23 cellular contexts compared by ENCODE assay signal in genomic region chr6:41748542-41748941, GRCh38. TPM values are rescaled to one million over a fixed set of nuclear protein-coding genes. Genes with fewer than 3 reads are reported as not detected.
A peak's percentile ranks its signal among the peaks of the same experiment; 100 is the strongest.
DNase-seq lines count a peak whose midpoint lies in the region; ATAC-seq and TF ChIP-seq lines count a peak whose summit lies in the region.
"Had no signal": no experiment of that assay in that cellular context is flagged by ENCODE, and none has a peak within 500 bp of the region (broad histone marks: within the 10 kb centered on the region; RNA-seq: fewer than 3 reads in every experiment).

No MANE protein-coding gene starts in this region.

- H2AFZ ChIP-seq in IMR-90 (replicated peaks; ENCODE audit: low read length, poor library complexity): no peak overlapping the region
- H2AFZ ChIP-seq: GM23248, PC-9 had no signal

- no peak overlapping the region for H3K18ac ChIP-seq in IMR-90 (ENCODE audit: low read depth, low read length)

- no peak overlapping the region for H3K4ac ChIP-seq in IMR-90 (ENCODE audit: low read depth, low read length)

- no peak overlapping the region for H2BK5ac ChIP-seq in IMR-90 (ENCODE audit: low read depth, low read length, poor library complexity, severe bottlenecking)

- no peak overlapping the region for H2AK5ac ChIP-seq in IMR-90 (ENCODE audit: low read depth, low read length)

- no peak for TF ChIP-seq POLR2A in IMR-90 (IDR thresholded peaks at IDR 0.05; ENCODE audit: low read depth, low read length)
- no peak for TF ChIP-seq POLR2A in thyroid gland (IDR thresholded peaks at IDR 0.05)

- H3K27ac ChIP-seq in IMR-90 (ENCODE audit: insufficient read depth, low read length): no peak overlapping the region
- peak overlapping the region in 1 of 2 donors; percentile 75 for H3K27ac ChIP-seq in left lung
- H3K27ac ChIP-seq in thyroid gland: no peak overlapping the region
- H3K27ac ChIP-seq: BLaER1 treated with 17β-estradiol and CSF1 and Interleukin-3, amounts not matched to agents 10 nM and 100 nM; GM23248; PC-9; SK-N-MC had no signal

- intact Hi-C loops in IMR-90 (cut with micrococcal nuclease) (no loop called here), left lung (cut with DNase I) (no loop called here), thyroid gland (cut with DNase I) (no loop called here)

- no peak for TF ChIP-seq CTCF in BE2C (IDR thresholded peaks at IDR 0.05; ENCODE audit: low read depth, low read length)
- no peak for TF ChIP-seq CTCF in IMR-90 (conservative IDR thresholded peaks at IDR 0.05; ENCODE audit: low read depth, low read length)
- no peak for TF ChIP-seq CTCF in left lung (IDR thresholded peaks at IDR 0.05)
- no peak for TF ChIP-seq CTCF in thyroid gland (IDR thresholded peaks at IDR 0.05)

- no peaks in the 10 kb centered on the region for H3K9me1 ChIP-seq in IMR-90 (ENCODE audit: insufficient read depth, low read length)

- H4K5ac ChIP-seq in IMR-90 (ENCODE audit: low read depth, low read length): no peak overlapping the region

- H4K91ac ChIP-seq in IMR-90 (ENCODE audit: insufficient read depth, low read depth, low read length): no peak overlapping the region

- H3K27me3 ChIP-seq in BE2C (no peaks in the 10 kb centered on the region), IMR-90 (ENCODE audit: control insufficient read depth, insufficient read depth, low read length) (peaks cover 13% of the 10 kb centered on the region), left lung (no peaks in the 10 kb centered on the region), thyroid gland (no peaks in the 10 kb centered on the region)
- H3K27me3 ChIP-seq: BLaER1 treated with 17β-estradiol and CSF1 and Interleukin-3, amounts not matched to agents 10 nM and 100 nM had no signal

- no peak overlapping the region for H3K23ac ChIP-seq in IMR-90 (ENCODE audit: low read depth, low read length)

- DNase-seq in BE2C (peak; percentile 32), IMR-90 (peak; percentile 41), left lung (peak in 1 of 2 donors; percentile 63), thyroid gland (peak; percentile 10 to 27), GOT3 (lab: John Stamatoyannopoulos, UW) (no peak)
- DNase-seq in activated CD4-positive, alpha-beta T cell treated with anti-CD3 and anti-CD28 coated beads for 48 hours: no peak
- DNase-seq: ACHN; CD8-positive, alpha-beta T cell; GM23248; MV-4-11; NCI-H1105 treated with DMSO at 0.1 percent for 48 hours; NCI-H2081 treated with DMSO at 0.1 percent for 48 hours; NCI-H69; PC-9; RPMI8226; SHP77 treated with DMSO at 0.1 percent for 48 hours had no signal

- dilution Hi-C loops in IMR-90 (cut with HindIII; ENCODE audit: low sequenced_read_pairs, unreplicated experiment): no loop called here

- POLR2A ChIA-PET in IMR-90 (lab: Charles Lee; ENCODE audit: unreplicated experiment): no interaction called here

- no peak overlapping the region for H2AK9ac ChIP-seq in IMR-90 (replicated peaks; ENCODE audit: low read depth, low read length, poor library complexity)

- WGBS in IMR-90 (ENCODE audit: extremely low coverage in 2 of 2, insufficient read length in 1 of 2), 2 experiments: no CpG with 5 or more reads among the region's 3 CpGs
- 40 to 54% methylated on average over 1 to 3 of the region's 3 CpGs for WGBS in thyroid gland, 2 donors

- H3K9ac ChIP-seq in IMR-90 (ENCODE audit: low read depth, low read length): no peak overlapping the region
- H3K9ac ChIP-seq: BLaER1 treated with 17β-estradiol and CSF1 and Interleukin-3, amounts not matched to agents 10 nM and 100 nM; GM23248 had no signal

- no peaks in the 10 kb centered on the region for H3K9me3 ChIP-seq in BE2C
- no peaks in the 10 kb centered on the region for H3K9me3 ChIP-seq in IMR-90 (ENCODE audit: control insufficient read depth, insufficient read depth, low read length)
- H3K9me3 ChIP-seq in left lung: no peaks in the 10 kb centered on the region
- H3K9me3 ChIP-seq in thyroid gland: no peaks in the 10 kb centered on the region
- H3K9me3 ChIP-seq: BLaER1 treated with 17β-estradiol and CSF1 and Interleukin-3, amounts not matched to agents 10 nM and 100 nM; HAP-1 had no signal

- ATAC-seq in IMR-90 (ENCODE audit: low read depth) (0 out of 2 replicates have a peak, but pooled peaks have one; percentile 48), left lung (peak; percentile 59), HG02840 (IDR thresholded peaks at IDR 0.05; ENCODE audit: low FRiP score, unreplicated experiment) (no peak)
- ATAC-seq: CD8-positive, alpha-beta T cell had no signal

- CTCF ChIA-PET in IMR-90 (lab: Yijun Ruan, JAX): no interaction called here

- in situ Hi-C loops in IMR-90 (cut with MboI; ENCODE audit: low sequenced_read_pairs): no loop called here

- BruUV-seq in IMR-90 (replicated peaks; lab: Mats Ljungman, UMichigan): no TSS peak

- H4K8ac ChIP-seq in IMR-90 (ENCODE audit: low read depth in 2 of 2, low read length in 2 of 2): no peak overlapping the region

- no peak overlapping the region for H2BK120ac ChIP-seq in IMR-90 (ENCODE audit: low read depth, low read length)

- no peak overlapping the region for H2BK15ac ChIP-seq in IMR-90 (ENCODE audit: low read depth, low read length)

- H3K36me3 ChIP-seq in BE2C (no peaks in the 10 kb centered on the region), IMR-90 (ENCODE audit: control insufficient read depth, insufficient read depth, low read length) (no peaks in the 10 kb centered on the region), left lung (no peaks in the 10 kb centered on the region), thyroid gland (no peaks in the 10 kb centered on the region)
- H3K36me3 ChIP-seq: BLaER1 treated with 17β-estradiol and CSF1 and Interleukin-3, amounts not matched to agents 10 nM and 100 nM; HAP-1 had no signal

- no peaks in the 10 kb centered on the region for H3K79me1 ChIP-seq in IMR-90 (ENCODE audit: low read depth in 1 of 2, low read length in 2 of 2)

- no peak overlapping the region for H3K56ac ChIP-seq in IMR-90 (ENCODE audit: extremely low read depth, insufficient read depth, low read length)

- H3K4me3 ChIP-seq in BE2C (ENCODE audit: low read depth, low read length) (no peak overlapping the region), IMR-90 (ENCODE audit: insufficient read depth, low read depth, low read length) (no peak overlapping the region), left lung (no peak overlapping the region), thyroid gland (replicated peaks in 1 of 3) (no peak overlapping the region)
- H3K4me3 ChIP-seq: BLaER1 treated with 17β-estradiol and CSF1 and Interleukin-3, amounts not matched to agents 10 nM and 100 nM; GM23248; HAP-1; PC-9; SK-N-MC had no signal

- no peak overlapping the region for H2BK20ac ChIP-seq in IMR-90 (ENCODE audit: low read depth, low read length)

- H3K4me2 ChIP-seq in IMR-90 (ENCODE audit: low read depth, low read length): no peak overlapping the region
- H3K4me2 ChIP-seq: BLaER1 treated with 17β-estradiol and CSF1 and Interleukin-3, amounts not matched to agents 10 nM and 100 nM; PC-9 had no signal

- H3K4me1 ChIP-seq in BE2C: peaks cover 8% of the 10 kb centered on the region
- no peaks in the 10 kb centered on the region for H3K4me1 ChIP-seq in IMR-90 (ENCODE audit: control insufficient read depth, insufficient read depth, low read length)
- peaks cover 5 to 11% of the 10 kb centered on the region in 2 donors for H3K4me1 ChIP-seq in left lung
- H3K4me1 ChIP-seq in thyroid gland: peaks cover 0 to 5% of the 10 kb centered on the region in 2 donors
- H3K4me1 ChIP-seq: HAP-1 had no signal

- no peak overlapping the region for H3K14ac ChIP-seq in IMR-90 (replicated peaks; ENCODE audit: low read depth, low read length)

- no peak for TF ChIP-seq RAD21 in IMR-90 (IDR thresholded peaks at IDR 0.05; ENCODE audit: low read length)

- no peaks in the 10 kb centered on the region for H4K20me1 ChIP-seq in IMR-90 (ENCODE audit: insufficient read depth, low read length)
- H4K20me1 ChIP-seq: BLaER1 treated with 17β-estradiol and CSF1 and Interleukin-3, amounts not matched to agents 10 nM and 100 nM had no signal

RNA-seq across cellular contexts. Expression of gene PGC, which starts 1.3 kb away (rescaled TPM):
- not detected for polyA plus RNA-seq in BE2C (2012; ENCODE audit: insufficient read depth, insufficient read length, low read depth)
- total RNA-seq in IMR-90 (2012; rRNA removed): not detected in 2 replicates
- not detected in 2 replicates for polyA plus RNA-seq in IMR-90 (2012; rRNA removed)
- polyA plus RNA-seq in IMR-90 (2012; cell fraction: cytosol; rRNA removed): not detected in 2 replicates
- polyA plus RNA-seq in IMR-90 (2012; cell fraction: nucleus; rRNA removed; ENCODE audit: low replicate concordance): not detected in 2 replicates
- 100 to 1,000 TPM; 175 to 266 TPM for total RNA-seq in left lung
- not detected for total RNA-seq in thyroid gland
- total RNA-seq: CD8-positive, alpha-beta T cell; G401; GM23248; HT1080; NCI-H460; PC-9 had no signal
- polyA plus RNA-seq: GM23248 had no signal

RNA-seq across cellular contexts. Expression of gene TFEB, which starts 13.1 kb away (rescaled TPM):
- polyA plus RNA-seq in BE2C (2012; ENCODE audit: insufficient read depth, insufficient read length, low read depth): 41.5 TPM
- total RNA-seq in IMR-90 (2012; rRNA removed): 4.4 and 4.5 TPM in 2 replicates
- 4.7 and 4.9 TPM in 2 replicates for polyA plus RNA-seq in IMR-90 (2012; rRNA removed)
- polyA plus RNA-seq in IMR-90 (2012; cell fraction: cytosol; rRNA removed): 3.7 and 4.9 TPM in 2 replicates
- 8.0 and 14.7 TPM in 2 replicates for polyA plus RNA-seq in IMR-90 (2012; cell fraction: nucleus; rRNA removed; ENCODE audit: low replicate concordance)
- total RNA-seq in left lung: 10 to 100 TPM; 22.0 to 37.0 TPM
- total RNA-seq in thyroid gland: 10 to 100 TPM; 23.0 to 39.0 (median 34.9) TPM

RNA-seq across cellular contexts. Expression of gene FRS3, which starts 31.2 kb away (rescaled TPM):
- 22.2 TPM for polyA plus RNA-seq in BE2C (2012; ENCODE audit: insufficient read depth, insufficient read length, low read depth)
- 0.28 and 0.54 TPM in 2 replicates for total RNA-seq in IMR-90 (2012; rRNA removed)
- 3.8 and 4.3 TPM in 2 replicates for polyA plus RNA-seq in IMR-90 (2012; rRNA removed)
- polyA plus RNA-seq in IMR-90 (2012; cell fraction: cytosol; rRNA removed): 2.6 and 3.8 TPM in 2 replicates
- polyA plus RNA-seq in IMR-90 (2012; cell fraction: nucleus; rRNA removed; ENCODE audit: low replicate concordance): 11.0 and 15.2 TPM in 2 replicates
- 1 to 10 TPM; 5.3 to 5.7 TPM for total RNA-seq in left lung
- 1 to 10 TPM; 4.0 to 6.7 (median 5.8) TPM for total RNA-seq in thyroid gland

RNA-seq across cellular contexts. Expression of gene PRICKLE4, which starts 32.0 kb away (rescaled TPM):
- polyA plus RNA-seq in BE2C (2012; ENCODE audit: insufficient read depth, insufficient read length, low read depth): not detected
- total RNA-seq in IMR-90 (2012; rRNA removed) (not detected in 2 replicates), left lung (10 to 100 TPM in 1 of 2 donors, 1 to 10 TPM in 1; 7.9 to 13.1 TPM), thyroid gland (10 to 100 TPM in 3 of 4 donors, 1 to 10 TPM in 1; 4.0 to 15.6 (median 12.7) TPM)
- polyA plus RNA-seq in IMR-90 (2012; rRNA removed): 0.72 and 0.99 TPM in 2 replicates
- 0.24 and 0.64 TPM in 2 replicates for polyA plus RNA-seq in IMR-90 (2012; cell fraction: cytosol; rRNA removed)
- 8.3 and 34.1 TPM in 2 replicates for polyA plus RNA-seq in IMR-90 (2012; cell fraction: nucleus; rRNA removed; ENCODE audit: low replicate concordance)
- total RNA-seq: CD8-positive, alpha-beta T cell; G401 had no signal
- polyA plus RNA-seq: GM23248 had no signal

RNA-seq across cellular contexts. Expression of gene TOMM6, which starts 39.0 kb away (rescaled TPM):
- polyA plus RNA-seq in BE2C (2012; ENCODE audit: insufficient read depth, insufficient read length, low read depth): 343 TPM
- total RNA-seq in IMR-90 (2012; rRNA removed) (120 and 128 TPM in 2 replicates), left lung (100 to 1,000 TPM; 169 to 176 TPM), thyroid gland (100 to 1,000 TPM in 3 of 4 donors, 10 to 100 TPM in 1; 96.3 to 134 (median 124) TPM)
- 204 and 227 TPM in 2 replicates for polyA plus RNA-seq in IMR-90 (2012; rRNA removed)
- 153 and 242 TPM in 2 replicates for polyA plus RNA-seq in IMR-90 (2012; cell fraction: cytosol; rRNA removed)
- polyA plus RNA-seq in IMR-90 (2012; cell fraction: nucleus; rRNA removed; ENCODE audit: low replicate concordance): 16.5 and 124 TPM in 2 replicates

Comparison
In these comparisons a context has a peak if more than half of its experiments do, and no peak if none do; other contexts are left out.
1. DNase-seq: peak in BE2C (single experiment), IMR-90 (single experiment) and thyroid gland (2 of 2); none in GOT3 (single experiment) and activated CD4-positive, alpha-beta T cell treated with anti-CD3 and anti-CD28 coated beads for 48 hours (single experiment).
2. RNA of gene PGC, which starts 1.3 kb away (total RNA-seq): 175 to 266 TPM in left lung; not detected in IMR-90 and not detected in thyroid gland; every median in the first group is over 100 times any median in the second.